1 cellular context compared by ENCODE assay signal in the genomic region with DNA sequence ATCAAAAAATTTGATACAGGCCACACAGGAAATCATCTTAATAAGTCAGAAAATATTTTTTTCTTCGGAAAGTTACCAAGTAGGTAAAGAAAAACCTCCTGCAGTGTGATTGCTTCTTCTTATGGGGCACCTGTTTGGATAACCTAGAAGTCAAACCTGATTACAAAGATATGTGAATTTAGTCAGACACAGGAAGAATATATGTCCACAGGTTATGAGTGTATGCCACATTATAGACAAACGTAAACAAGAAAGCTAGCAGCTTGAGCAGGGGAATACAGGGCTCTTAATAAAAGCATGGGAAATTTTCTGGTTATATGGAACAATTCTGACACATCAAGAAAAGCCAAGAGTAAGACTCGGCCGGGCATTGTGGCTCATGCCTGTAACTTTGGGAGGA.
TF ChIP-seq lines count a peak whose summit lies in the region.

No MANE protein-coding gene starts in this region.

TF ChIP-seq in endothelial cell of umbilical vein, 7 proteins besides CTCF, POLR2A, EP300 and RAD21 (continued from another document):
- TF ChIP-seq EZH2 (IDR thresholded peaks at IDR 0.05; ENCODE audit: borderline replicate concordance, low read depth, low read length, severe bottlenecking) (no peak), POLR2AphosphoS5 (IDR thresholded peaks at IDR 0.05; ENCODE audit: insufficient read depth, low read depth, low read length) (no peak), JUN (IDR thresholded peaks at IDR 0.05; ENCODE audit: borderline replicate concordance, insufficient read depth, insufficient read length, low read depth) (no peak), GATA2 (IDR thresholded peaks at IDR 0.05; ENCODE audit: insufficient read depth, insufficient read length, low read depth, low read length) (no peak)
- TF ChIP-seq, protein P1, sequence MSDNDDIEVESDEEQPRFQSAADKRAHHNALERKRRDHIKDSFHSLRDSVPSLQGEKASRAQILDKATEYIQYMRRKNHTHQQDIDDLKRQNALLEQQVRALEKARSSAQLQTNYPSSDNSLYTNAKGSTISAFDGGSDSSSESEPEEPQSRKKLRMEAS (IDR thresholded peaks at IDR 0.05; ENCODE audit: insufficient read depth, insufficient read length) = no peak
